In genomic region chr11:73184953-73185671, GRCh38 we compare ENCODE assay signal across 8 cellular contexts. TPM values are rescaled to one million over a fixed set of nuclear protein-coding genes. Genes with fewer than 3 reads are reported as not detected.
A peak's percentile ranks its signal among the peaks of the same experiment; 100 is the strongest.
DNase-seq lines count a peak whose midpoint lies in the region; ATAC-seq and TF ChIP-seq lines count a peak whose summit lies in the region.

No MANE protein-coding gene starts in this region.

- ATAC-seq in activated B cell treated with CpG ODN at 0.5 μM for 24 hours (ENCODE audit: low read depth) (peak; percentile 41), HG03108 (IDR thresholded peaks at IDR 0.05; ENCODE audit: unreplicated experiment) (no peak)
- peak; percentile 56 for ATAC-seq in central memory CD8-positive, alpha-beta T cell (replicated peaks; ENCODE audit: extremely low read depth, poor library complexity, severe bottlenecking)

- H3K9me3 Mint-ChIP-seq in activated B cell treated with CpG ODN at 0.5 μM for 24 hours = no peaks in the 10 kb centered on the region
- no peaks in the 10 kb centered on the region for H3K9me3 Mint-ChIP-seq in central memory CD8-positive, alpha-beta T cell

- POLR2A ChIA-PET in A673 (lab: Charles Lee; ENCODE audit: low non-redundant PET) (no interaction called here), activated B cell treated with CpG ODN at 0.5 μM for 24 hours (lab: Charles Lee) (interaction anchor here (0.6 to 2.1 kb wide), 3 partner anchors 42 to 460 kb away, joined by 3 to 11 read pairs (median 4); partner anchors contain the start of gene FCHSD2)

- no peaks in the 10 kb centered on the region for H3K4me1 ChIP-seq in A673 (ENCODE audit: insufficient read depth, low read length, poor library complexity, severe bottlenecking)

- no peaks in the 10 kb centered on the region for H3K9me3 ChIP-seq in A673 (ENCODE audit: low read depth, low read length, poor library complexity, severe bottlenecking)

- DNase-seq in A673 (ENCODE audit: low spot score) = peak; percentile 75
- DNase-seq in GM13976 (ENCODE audit: low spot score) = peak; percentile 76
- DNase-seq in NCI-H2196 treated with DMSO at 0.1 percent for 48 hours (lab: John Stamatoyannopoulos, UW; ENCODE audit: unreplicated experiment) = peak; percentile 40
- DNase-seq in activated B cell treated with CpG ODN at 0.5 μM for 24 hours = peak; percentile 65
- peak in 1 of 2 donors; percentile 37 for DNase-seq in central memory CD8-positive, alpha-beta T cell (ENCODE audit: low spot score in 2 of 2)
- DNase-seq in stimulated activated CD4-positive, alpha-beta T cell treated with anti-CD3 and anti-CD28 coated beads, Interleukin-2, amount 100 ng/mL, for 48 hours = peak; percentile 46 to 59

- H3K36me3 Mint-ChIP-seq in activated B cell treated with CpG ODN at 0.5 μM for 24 hours (ENCODE audit: low read depth) = no peaks in the 10 kb centered on the region
- peaks cover 3% of the 10 kb centered on the region for H3K36me3 Mint-ChIP-seq in central memory CD8-positive, alpha-beta T cell (ENCODE audit: insufficient read depth)

- H3K4me3 Mint-ChIP-seq in activated B cell treated with CpG ODN at 0.5 μM for 24 hours = peak overlapping the region; percentile 53
- no peak overlapping the region for H3K4me3 Mint-ChIP-seq in central memory CD8-positive, alpha-beta T cell

- TF ChIP-seq CTCF in A673 (conservative IDR thresholded peaks at IDR 0.05; ENCODE audit: low read depth, low read length) = peak; percentile 96
- peak; percentile 80 for TF ChIP-seq CTCF in GM13976 (IDR thresholded peaks at IDR 0.05; ENCODE audit: borderline replicate concordance, control extremely low read depth, extremely low read depth, insufficient read depth, missing control alignments)
- peak; percentile 60 for TF ChIP-seq CTCF in activated B cell treated with CpG ODN at 0.5 μM for 24 hours (IDR thresholded peaks at IDR 0.05)

- no peaks in the 10 kb centered on the region for H3K36me3 ChIP-seq in A673 (ENCODE audit: insufficient read depth, low read length, poor library complexity, severe bottlenecking)

- intact Hi-C loops in A673 (cut with micrococcal nuclease; ENCODE audit: unreplicated experiment) = loop anchor here (1.0 kb wide), 3 partner anchors 57 to 150 kb away; no protein-coding TSS in a partner anchor
- intact Hi-C loops in activated B cell treated with CpG ODN at 0.5 μM for 24 hours (cut with micrococcal nuclease) = loop anchor here (1.0 to 5.0 kb wide), 4 partner anchors 52 to 152 kb away; no protein-coding TSS in a partner anchor

- no TSS peak for BruUV-seq in A673 (replicated peaks; lab: Mats Ljungman, UMichigan)

- no peaks in the 10 kb centered on the region for H3K27me3 ChIP-seq in A673 (replicated peaks; ENCODE audit: insufficient read depth, low read depth, low read length, poor library complexity)
- no peaks in the 10 kb centered on the region for H3K27me3 ChIP-seq in layer of hippocampus (ENCODE audit: control insufficient read depth, insufficient read depth, low read length)

- H3K4me3 ChIP-seq in A673 (ENCODE audit: low read depth, low read length, poor library complexity, severe bottlenecking) = no peak overlapping the region

- H3K27me3 Mint-ChIP-seq in activated B cell treated with CpG ODN at 0.5 μM for 24 hours = no peaks in the 10 kb centered on the region
- H3K27me3 Mint-ChIP-seq in central memory CD8-positive, alpha-beta T cell = peaks cover 10% of the 10 kb centered on the region

- H3K27ac ChIP-seq in A673 (ENCODE audit: low read depth, low read length, poor library complexity, severe bottlenecking) (no peak overlapping the region), layer of hippocampus (ENCODE audit: low read depth, low read length) (peak overlapping the region; percentile 3)

- no peak overlapping the region for H3K27ac Mint-ChIP-seq in activated B cell treated with CpG ODN at 0.5 μM for 24 hours
- H3K27ac Mint-ChIP-seq in central memory CD8-positive, alpha-beta T cell (ENCODE audit: low read depth) = no peak overlapping the region

- peaks cover 33% of the 10 kb centered on the region for H3K4me1 Mint-ChIP-seq in activated B cell treated with CpG ODN at 0.5 μM for 24 hours
- no peaks in the 10 kb centered on the region for H3K4me1 Mint-ChIP-seq in central memory CD8-positive, alpha-beta T cell

- in situ Hi-C loops in GM13976 (cut with MboI; ENCODE audit: low sequenced_read_pairs, unreplicated experiment) = no loop called here

- CTCF ChIA-PET in A673 (lab: Charles Lee) (interaction anchor here (0.5 to 2.5 kb wide), 8 partner anchors 52 to 328 kb away, joined by 3 to 14 read pairs (median 4); no protein-coding TSS in a partner anchor), activated B cell treated with CpG ODN at 0.5 μM for 24 hours (lab: Charles Lee) (interaction anchor here (0.6 to 5.5 kb wide), 13 partner anchors 9 to 475 kb away, joined by 3 to 87 read pairs (median 5); no protein-coding TSS in a partner anchor)

RNA-seq across cellular contexts. Expression of gene P2RY2, which starts 33.0 kb away (rescaled TPM):
- total RNA-seq in A673 (2021) (not detected in 2 replicates), activated B cell treated with CpG ODN at 0.5 μM for 24 hours (0.22 and 0.42 TPM in 2 replicates)

RNA-seq across cellular contexts. Expression of gene FCHSD2, which starts 43.0 kb away (rescaled TPM):
- total RNA-seq in A673 (2021) (40.0 and 44.7 TPM in 2 replicates), activated B cell treated with CpG ODN at 0.5 μM for 24 hours (176 and 207 TPM in 2 replicates)
